Comparison of ENCODE assay signal across 20 cellular contexts in the genomic region with DNA sequence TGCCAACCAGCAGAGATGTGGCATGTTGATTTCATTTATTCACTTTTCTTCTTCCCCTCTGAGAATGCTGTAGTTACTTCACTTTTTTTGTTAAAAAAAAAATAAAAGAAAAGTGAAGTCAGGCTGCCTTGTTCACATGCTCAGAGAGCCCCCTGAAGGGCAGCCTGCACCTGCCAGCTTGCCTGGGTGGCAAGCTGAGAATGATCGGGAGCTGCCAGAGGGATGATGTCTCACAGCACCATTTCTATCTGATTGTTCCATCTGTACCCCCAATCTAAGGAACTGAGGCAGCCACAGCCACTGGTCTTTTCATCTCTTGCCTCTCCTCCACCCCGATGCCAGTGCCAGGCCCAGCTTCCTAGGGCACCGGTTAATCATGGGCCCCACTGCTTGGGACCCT.
"Had no signal": no experiment of that assay in that cellular context is flagged by ENCODE, and none has a peak within 500 bp of the region (broad histone marks: within the 10 kb centered on the region; RNA-seq: fewer than 3 reads in every experiment).

No MANE protein-coding gene starts in this region.

- H3K27ac ChIP-seq: SJSA1, SK-N-MC had no signal

- H3K9me3 ChIP-seq: SJSA1 had no signal

- H3K36me3 ChIP-seq: SJSA1 had no signal

- H3K4me3 ChIP-seq: SJSA1, SK-N-MC had no signal

- DNase-seq: KBM-7, MV-4-11, NCI-H1048, NCI-H1105, NCI-H1417, NCI-H1436 treated with DMSO at 0.1 percent for 48 hours, NCI-H1694, NCI-H187 treated with DMSO at 0.1 percent for 48 hours, NCI-H2029 treated with DMSO at 0.1 percent for 48 hours, NCI-H2171 treated with DMSO at 0.1 percent for 48 hours, NCI-H345, NCI-H446 treated with DMSO at 0.1 percent for 48 hours, NCI-H510A treated with DMSO at 0.1 percent for 48 hours, NCI-H526, NCI-H82, Right ventricle myocardium superior, RPMI8226, SIG-M5 had no signal
